In the genomic region with DNA sequence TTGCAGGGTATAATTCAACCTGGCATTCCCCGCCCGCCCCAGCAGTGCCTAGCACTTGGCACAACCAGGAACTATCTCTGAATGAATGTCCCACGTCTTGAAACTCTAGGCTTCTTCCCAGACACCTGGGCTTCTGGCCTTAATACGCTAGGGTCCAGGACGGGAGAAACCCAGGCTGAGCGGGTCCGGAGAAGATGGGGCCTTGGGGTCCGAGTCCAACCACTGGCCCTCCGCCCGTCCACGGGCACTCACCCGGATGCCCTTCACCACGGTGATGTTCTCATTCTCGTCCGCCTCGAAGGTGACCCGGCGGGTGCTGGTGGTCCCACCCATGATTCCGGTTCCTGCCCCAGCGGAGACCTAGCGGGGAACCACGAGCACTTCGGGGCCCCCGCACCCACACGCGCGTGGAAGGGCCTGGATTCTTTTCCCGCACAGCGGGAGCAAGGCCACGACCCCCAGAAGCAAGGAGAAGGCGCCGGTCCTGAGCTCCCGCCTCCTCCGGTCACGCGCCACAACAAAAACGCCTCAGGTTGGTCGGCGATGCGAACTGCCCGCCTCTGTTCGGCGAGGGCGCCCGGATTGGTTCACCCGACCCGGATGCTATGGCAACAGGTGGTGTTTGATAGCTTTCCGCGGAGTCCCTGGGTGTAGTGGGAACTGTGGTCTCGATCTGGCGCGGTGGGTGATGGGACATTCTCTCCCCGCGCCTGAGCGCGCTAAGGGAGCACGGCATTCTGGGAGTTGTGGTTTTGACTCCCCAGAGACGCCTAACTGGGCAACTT, we compare ENCODE assay signal across 8 cellular contexts.
A peak's percentile ranks its signal among the peaks of the same experiment; 100 is the strongest.
DNase-seq lines count a peak whose midpoint lies in the region; ATAC-seq and TF ChIP-seq lines count a peak whose summit lies in the region.

A gene (minus strand): TSS at position 486 of the 785 bp plus-strand sequence. CDS start 153 bp downstream, at position 333.

- ATAC-seq in GM19035 (IDR thresholded peaks at IDR 0.05; ENCODE audit: unreplicated experiment): peak; percentile 100
- peak; percentile 100 for ATAC-seq in HG03354 (IDR thresholded peaks at IDR 0.05; ENCODE audit: poor library complexity, severe bottlenecking, unreplicated experiment)
- ATAC-seq in activated CD4-positive, CD25-positive, alpha-beta regulatory T cell treated with anti-CD3 and anti-CD28 coated beads, Interleukin-2, amount 50 U/mL, for 24 hours: peak; percentile 100

- no peak for TF ChIP-seq CTCF in AG09319 (IDR thresholded peaks at IDR 0.05; ENCODE audit: low read depth, low read length)

- DNase-seq in AG09319 (ENCODE audit: extremely low read depth, low read depth) (peak; percentile 89), NCI-H446 treated with DMSO at 0.1 percent for 48 hours (lab: John Stamatoyannopoulos, UW) (peak; percentile 93), cerebellar cortex (ENCODE audit: low spot score) (peak; percentile 99), iris pigment epithelial cell (ENCODE audit: low read depth) (peak; percentile 99)
- DNase-seq in stimulated activated CD4-positive, alpha-beta T cell treated with anti-CD3 and anti-CD28 coated beads, Interleukin-12 subunit alpha, Interleukin-12 subunit beta, amount 100 ng/mL, for 24 hours (ENCODE audit: low read depth in 2 of 2): peak; percentile 94

Comparison
In these comparisons a context has a peak if more than half of its experiments do, and no peak if none do; other contexts are left out.
1. Peak in every context shown above with its lines: DNase-seq and ATAC-seq.